ENCODE assay signal across 32 cellular contexts in the genomic region with DNA sequence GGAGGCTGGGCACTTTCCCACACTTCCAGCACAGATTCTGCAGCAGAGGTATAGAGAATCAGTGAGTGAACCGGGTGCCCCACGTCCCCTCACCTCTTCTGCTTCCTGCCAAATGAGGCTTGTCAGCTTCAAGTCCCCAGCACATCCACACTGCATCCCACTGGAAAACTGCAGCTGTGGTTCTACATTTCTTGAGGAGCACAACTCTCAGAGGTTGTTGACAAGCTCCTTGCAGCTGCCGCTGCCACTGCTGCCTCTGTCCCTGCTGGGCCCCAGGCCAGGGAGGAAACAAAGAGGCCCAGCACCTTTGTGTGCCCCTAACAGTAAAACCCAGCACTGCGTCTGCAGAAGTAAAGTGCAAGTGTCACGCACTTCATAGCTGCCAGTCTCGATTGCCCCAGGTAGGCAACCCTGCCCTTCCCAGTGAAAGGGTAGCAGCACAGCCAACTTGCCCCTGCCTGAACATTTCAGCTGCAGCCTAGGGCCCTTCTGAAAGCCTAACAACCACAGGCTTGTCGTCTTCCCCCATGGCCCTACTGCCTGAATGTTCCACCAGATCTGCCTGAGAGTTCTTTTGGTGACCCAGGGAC.
"Had no signal": no experiment of that assay in that cellular context is flagged by ENCODE, and none has a peak within 500 bp of the region (broad histone marks: within the 10 kb centered on the region; RNA-seq: fewer than 3 reads in every experiment).

No MANE protein-coding gene starts in this region.

- H3K4me1 ChIP-seq: colonic mucosa, gastrocnemius medialis, left lung, lower lobe of right lung, prostate gland, sigmoid colon, stomach, transverse colon had no signal

- H3K36me3 ChIP-seq: cardiac muscle cell, colonic mucosa, gastrocnemius medialis, left lung, lower lobe of right lung, prostate gland, sigmoid colon, stomach, transverse colon had no signal

- H3K4me3 ChIP-seq: cardiac muscle cell, colonic mucosa, gastrocnemius medialis, left lung, lower lobe of right lung, prostate gland, sigmoid colon, stomach, transverse colon had no signal

- DNase-seq: activated CD4-positive, alpha-beta T cell treated with anti-CD3 and anti-CD28 coated beads for 36 hours; activated CD4-positive, CD25-positive, alpha-beta regulatory T cell; activated CD8-positive, alpha-beta memory T cell treated with anti-CD3 and anti-CD28 coated beads, Interleukin-2, amount 10 ng/mL, durations not matched to agents 7 days and 5 days; activated CD8-positive, alpha-beta T cell treated with anti-CD3 and anti-CD28 coated beads, Interleukin-2, amount 10 ng/mL, durations not matched to agents 7 days and 5 days; activated effector memory CD4-positive, alpha-beta T cell treated with Interleukin-2 at 50 U/mL for 16 hours; activated naive CD4-positive, alpha-beta T cell treated with Interleukin-2 at 50 U/mL for 16 hours; activated T-cell treated with anti-CD3 and anti-CD28 coated beads for 4 hours; anterior cingulate cortex; cerebellar nuclear complex; colonic mucosa; effector CD8-positive, alpha-beta T cell; gastrocnemius medialis; hippocampal formation; lower lobe of right lung; mesenchymal stem cell; natural killer cell; sigmoid colon; small intestine; stimulated activated CD4-positive, alpha-beta T cell treated with anti-CD3 and anti-CD28 coated beads, Interleukin-1b, Interleukin-23, amount 100 ng/mL, for 48 hours; stimulated activated CD4-positive, alpha-beta T cell treated with anti-CD3 and anti-CD28 coated beads, Interleukin-4, amount 100 ng/mL, for 4 hours; stimulated activated CD8-positive, alpha-beta memory T cell treated with anti-CD3 and anti-CD28 coated beads, Interleukin-4, amount 100 ng/mL, for 48 hours; stimulated activated naive B cell treated with anti-CD40 and anti-IgM and Interleukin-4, amounts not matched to agents 10 μg/mL and 1 μg/mL and 100 μg/mL, for 72 hours; stomach; T-helper 1 cell; transverse colon had no signal

- H3K27me3 ChIP-seq: cardiac muscle cell, colonic mucosa, gastrocnemius medialis, left lung, sigmoid colon, stomach, transverse colon had no signal

- FAIRE-seq: small intestine, urothelium cell line had no signal

- ATAC-seq: activated CD4-positive, alpha-beta T cell treated with anti-CD3 and anti-CD28 coated beads for 36 hours; activated CD8-positive, alpha-beta memory T cell treated with anti-CD3 and anti-CD28 coated beads, Interleukin-2, amount 10 ng/mL, durations not matched to agents 7 days and 5 days; activated CD8-positive, alpha-beta T cell treated with anti-CD3 and anti-CD28 coated beads, Interleukin-2, amount 10 ng/mL, durations not matched to agents 7 days and 5 days; gastrocnemius medialis; left lung; lower lobe of right lung; natural killer cell had no signal

- H3K4me3 Mint-ChIP-seq: activated CD4-positive, alpha-beta T cell treated with anti-CD3 and anti-CD28 coated beads for 36 hours; activated CD8-positive, alpha-beta memory T cell treated with anti-CD3 and anti-CD28 coated beads, Interleukin-2, amount 10 ng/mL, durations not matched to agents 7 days and 5 days; activated CD8-positive, alpha-beta T cell treated with anti-CD3 and anti-CD28 coated beads, Interleukin-2, amount 10 ng/mL, durations not matched to agents 7 days and 5 days; activated naive CD8-positive, alpha-beta T cell; brain; natural killer cell; stimulated activated naive B cell treated with anti-CD40 and anti-IgM and Interleukin-4, amounts not matched to agents 10 μg/mL and 1 μg/mL and 100 μg/mL, for 72 hours; T-helper 2 cell treated with Interferon-gamma antibody and Interleukin-4, amounts not matched to agents 5 μg/mL and 100 μg/mL, for 36 hours had no signal

- H3K27me3 Mint-ChIP-seq: activated CD4-positive, alpha-beta T cell treated with anti-CD3 and anti-CD28 coated beads for 36 hours; activated CD8-positive, alpha-beta memory T cell treated with anti-CD3 and anti-CD28 coated beads, Interleukin-2, amount 10 ng/mL, durations not matched to agents 7 days and 5 days; activated naive CD8-positive, alpha-beta T cell; brain; stimulated activated naive B cell treated with anti-CD40 and anti-IgM and Interleukin-4, amounts not matched to agents 10 μg/mL and 1 μg/mL and 100 μg/mL, for 72 hours had no signal

- H3K36me3 Mint-ChIP-seq: activated CD8-positive, alpha-beta memory T cell treated with anti-CD3 and anti-CD28 coated beads, Interleukin-2, amount 10 ng/mL, durations not matched to agents 7 days and 5 days; activated naive CD8-positive, alpha-beta T cell; brain; natural killer cell; stimulated activated naive B cell treated with anti-CD40 and anti-IgM and Interleukin-4, amounts not matched to agents 10 μg/mL and 1 μg/mL and 100 μg/mL, for 72 hours had no signal

- H3K4me1 Mint-ChIP-seq: activated CD4-positive, alpha-beta T cell treated with anti-CD3 and anti-CD28 coated beads for 36 hours; activated CD8-positive, alpha-beta memory T cell treated with anti-CD3 and anti-CD28 coated beads, Interleukin-2, amount 10 ng/mL, durations not matched to agents 7 days and 5 days; brain; natural killer cell; stimulated activated naive B cell treated with anti-CD40 and anti-IgM and Interleukin-4, amounts not matched to agents 10 μg/mL and 1 μg/mL and 100 μg/mL, for 72 hours had no signal

- H3K27ac Mint-ChIP-seq: activated CD4-positive, alpha-beta T cell treated with anti-CD3 and anti-CD28 coated beads for 36 hours; activated CD8-positive, alpha-beta memory T cell treated with anti-CD3 and anti-CD28 coated beads, Interleukin-2, amount 10 ng/mL, durations not matched to agents 7 days and 5 days; activated CD8-positive, alpha-beta T cell treated with anti-CD3 and anti-CD28 coated beads, Interleukin-2, amount 10 ng/mL, durations not matched to agents 7 days and 5 days; activated naive CD8-positive, alpha-beta T cell; brain; natural killer cell; stimulated activated naive B cell treated with anti-CD40 and anti-IgM and Interleukin-4, amounts not matched to agents 10 μg/mL and 1 μg/mL and 100 μg/mL, for 72 hours; T-helper 2 cell treated with Interferon-gamma antibody and Interleukin-4, amounts not matched to agents 5 μg/mL and 100 μg/mL, for 36 hours had no signal

- H3K9me3 ChIP-seq: colonic mucosa, gastrocnemius medialis, lower lobe of right lung, prostate gland, sigmoid colon had no signal

- H3K27ac ChIP-seq: cardiac muscle cell, colonic mucosa, gastrocnemius medialis, left lung, lower lobe of right lung, prostate gland, sigmoid colon, stomach, transverse colon had no signal
